Comparison of ENCODE assay signal across 18 cellular contexts in genomic region chr4:180665481-180665880, GRCh38.
DNase-seq lines count a peak whose midpoint lies in the region; ATAC-seq and TF ChIP-seq lines count a peak whose summit lies in the region.
"Had no signal": no experiment of that assay in that cellular context is flagged by ENCODE, and none has a peak within 500 bp of the region (broad histone marks: within the 10 kb centered on the region; RNA-seq: fewer than 3 reads in every experiment).

No MANE protein-coding gene starts in this region.

- H3K4me1 ChIP-seq in DND-41 (ENCODE audit: insufficient read depth, low read length) (no peaks in the 10 kb centered on the region), foreskin keratinocyte (no peaks in the 10 kb centered on the region)
- H3K4me1 ChIP-seq: breast epithelium, psoas muscle, thyroid gland had no signal

- ATAC-seq in DND-41 (ENCODE audit: insufficient read depth, low read depth): no peak
- ATAC-seq in foreskin keratinocyte: no peak
- ATAC-seq in left colon: no peak
- no peak for ATAC-seq in GM19395 (IDR thresholded peaks at IDR 0.05; ENCODE audit: unreplicated experiment)

- H3K9ac ChIP-seq in DND-41 (ENCODE audit: low read depth, low read length): no peak overlapping the region

- H3K36me3 ChIP-seq in DND-41 (ENCODE audit: insufficient read depth, low read length): no peaks in the 10 kb centered on the region
- H3K36me3 ChIP-seq: breast epithelium, neutrophil, thyroid gland had no signal

- H4K20me1 ChIP-seq in DND-41 (ENCODE audit: insufficient read depth, low read length): no peaks in the 10 kb centered on the region

- no peak overlapping the region for H3K4me3 ChIP-seq in DND-41 (ENCODE audit: low read depth in 1 of 2, low read length in 2 of 2)
- H3K4me3 ChIP-seq: breast epithelium, GM23338, lung, psoas muscle, thyroid gland had no signal

- TF ChIP-seq CTCF in DND-41 (IDR thresholded peaks at IDR 0.05; ENCODE audit: borderline replicate concordance, extremely low read depth, low read length, poor library complexity, severe bottlenecking) (no peak), foreskin keratinocyte (conservative IDR thresholded peaks at IDR 0.05) (no peak)

- H3K27me3 ChIP-seq in DND-41 (ENCODE audit: insufficient read depth, low read length, poor library complexity): no peaks in the 10 kb centered on the region
- H3K27me3 ChIP-seq in foreskin keratinocyte: no peaks in the 10 kb centered on the region
- H3K27me3 ChIP-seq: breast epithelium, neutrophil, thyroid gland had no signal

- intact Hi-C loops in left colon (cut with DNase I, micrococcal nuclease): no loop called here

- DNase-seq in DND-41 (no peak), NCI-H2029 (lab: John Stamatoyannopoulos, UW) (peak; percentile 17), RPMI7951 (ENCODE audit: low read depth) (peak; percentile 4), foreskin keratinocyte (peak; percentile 36 to 49), left colon (no peak), NCI-H446 treated with DMSO at 0.1 percent for 48 hours (lab: John Stamatoyannopoulos, UW) (no peak), NCI-H446 (lab: John Stamatoyannopoulos, UW) (no peak)
- DNase-seq: cortex of kidney, kidney, psoas muscle had no signal

- no peak overlapping the region for H3K4me2 ChIP-seq in DND-41 (ENCODE audit: insufficient read depth, low read length)
- H3K4me2 ChIP-seq: GM23338 had no signal

- H3K79me2 ChIP-seq in DND-41 (ENCODE audit: insufficient read depth, low read length): no peaks in the 10 kb centered on the region

- no peaks in the 10 kb centered on the region for H3K9me3 ChIP-seq in DND-41 (ENCODE audit: insufficient read depth, low read length, severe bottlenecking)
- H3K9me3 ChIP-seq: breast epithelium, neutrophil, psoas muscle, thyroid gland had no signal

- H2AFZ ChIP-seq in DND-41 (ENCODE audit: low read depth, low read length): 0 out of 2 replicates have a peak overlapping the region, but pooled peaks have one; percentile 6

- H3K27ac ChIP-seq in DND-41 (ENCODE audit: low read length) (no peak overlapping the region), foreskin keratinocyte (no peak overlapping the region)
- H3K27ac ChIP-seq: breast epithelium, neutrophil, psoas muscle, RWPE1, thyroid gland, VCaP had no signal

Comparison
In these comparisons a context has a peak if more than half of its experiments do, and no peak if none do; other contexts are left out.
1. DNase-seq: peak in NCI-H2029 (single experiment), RPMI7951 (single experiment) and foreskin keratinocyte (2 of 2); none in DND-41 (single experiment), left colon (0 of 2), NCI-H446 treated with DMSO at 0.1 percent for 48 hours (single experiment) and NCI-H446 (0 of 2).